ENCODE assay signal across 18 cellular contexts in genomic region chr6:163630575-163630974, GRCh38.
DNase-seq lines count a peak whose midpoint lies in the region; ATAC-seq and TF ChIP-seq lines count a peak whose summit lies in the region.
"Had no signal": no experiment of that assay in that cellular context is flagged by ENCODE, and none has a peak within 500 bp of the region (broad histone marks: within the 10 kb centered on the region; RNA-seq: fewer than 3 reads in every experiment).

No MANE protein-coding gene starts in this region.

- peak overlapping the region; percentile 57 for H2BK15ac ChIP-seq in neuronal stem cell (ENCODE audit: low read length)

- no peak overlapping the region for H2BK12ac ChIP-seq in neuronal stem cell (ENCODE audit: low read length)

- H3K18ac ChIP-seq in neuronal stem cell (ENCODE audit: low read length), result peak overlapping the region; percentile 67

- no peak overlapping the region for H3K4me2 ChIP-seq in neuronal stem cell (ENCODE audit: insufficient read depth, low read length, poor library complexity, severe bottlenecking)
- H3K4me2 ChIP-seq: GM23338 had no signal

- H3K9me3 ChIP-seq in right cardiac atrium (ENCODE audit: control insufficient read depth, low read length) (peaks cover 2% of the 10 kb centered on the region), neuronal stem cell (replicated peaks in 1 of 2; ENCODE audit: control insufficient read depth in 2 of 2, insufficient read depth in 1 of 2, low read depth in 1 of 2, low read length in 2 of 2) (peaks cover 8 to 32% of the 10 kb centered on the region in 2 donors)
- H3K9me3 ChIP-seq: BE2C had no signal

- peak overlapping the region; percentile 11 for H3K23ac ChIP-seq in neuronal stem cell (ENCODE audit: low read depth, low read length, poor library complexity)

- no peak overlapping the region for H3K4ac ChIP-seq in neuronal stem cell (ENCODE audit: low read length)

- peak overlapping the region; percentile 27 for H2BK5ac ChIP-seq in neuronal stem cell (ENCODE audit: low read length)

- no peak overlapping the region for H3K9ac ChIP-seq in neuronal stem cell (ENCODE audit: low read depth, low read length, poor library complexity)

- H3K27ac ChIP-seq in right cardiac atrium (ENCODE audit: low read length), result no peak overlapping the region
- H3K27ac ChIP-seq in neuronal stem cell (replicated peaks; ENCODE audit: low read length), result no peak overlapping the region

- no peak for ATAC-seq in right cardiac atrium
- ATAC-seq in HG02610 (IDR thresholded peaks at IDR 0.05; ENCODE audit: unreplicated experiment), result no peak
- no peak for ATAC-seq in GM19395 (IDR thresholded peaks at IDR 0.05; ENCODE audit: unreplicated experiment)
- ATAC-seq: GM23338, HCT116 had no signal

- peak overlapping the region; percentile 65 for H2AK5ac ChIP-seq in neuronal stem cell (ENCODE audit: low read depth, low read length)

- no peak overlapping the region for H4K8ac ChIP-seq in neuronal stem cell (ENCODE audit: low read depth, low read length)

- no peaks in the 10 kb centered on the region for H3K36me3 ChIP-seq in neuronal stem cell (replicated peaks in 1 of 2; ENCODE audit: control insufficient read depth in 2 of 2, insufficient read depth in 2 of 2, low read length in 2 of 2)
- H3K36me3 ChIP-seq: BE2C had no signal

- DNase-seq in cardiac septum (ENCODE audit: low spot score) (peak; percentile 26), right cardiac atrium (no peak), choroid plexus epithelial cell (ENCODE audit: low read depth) (peak; percentile 5), neuronal stem cell (ENCODE audit: low spot score) (no peak), DMS153 treated with DMSO at 0.1 percent for 48 hours (lab: John Stamatoyannopoulos, UW; ENCODE audit: unreplicated experiment) (no peak)
- DNase-seq: 8988T; BE2C; C1 segment of cervical spinal cord; CD4-positive, CD25-positive, alpha-beta regulatory T cell; CD8-positive, alpha-beta memory T cell; COR-L47; DMS 273 treated with DMSO at 0.1 percent for 48 hours; H7; HFFc6 had no signal

- no peak overlapping the region for H2BK120ac ChIP-seq in neuronal stem cell (ENCODE audit: low read depth, low read length)

- no peaks in the 10 kb centered on the region for H3K79me1 ChIP-seq in neuronal stem cell (ENCODE audit: low read depth, low read length)

- H3K4me3 ChIP-seq in right cardiac atrium (ENCODE audit: low read length), result no peak overlapping the region
- no peak overlapping the region for H3K4me3 ChIP-seq in choroid plexus epithelial cell (ENCODE audit: low read depth, low read length)
- no peak overlapping the region for H3K4me3 ChIP-seq in neuronal stem cell (ENCODE audit: low read length in 2 of 2)
- H3K4me3 ChIP-seq: GM23338 had no signal

- H3K4me1 ChIP-seq in right cardiac atrium (ENCODE audit: control insufficient read depth, insufficient read depth, low read length) (no peaks in the 10 kb centered on the region), neuronal stem cell (ENCODE audit: control insufficient read depth in 2 of 2, insufficient read depth in 1 of 2, low read depth in 1 of 2, low read length in 2 of 2) (peaks cover 0 to 2% of the 10 kb centered on the region in 2 donors)
- H3K4me1 ChIP-seq: BE2C had no signal

- intact Hi-C loops in cardiac septum (cut with DNase I) (no loop called here), right cardiac atrium (cut with DNase I) (no loop called here)

- no peak overlapping the region for H3K14ac ChIP-seq in neuronal stem cell (ENCODE audit: low read length)

- no peak overlapping the region for H4K91ac ChIP-seq in neuronal stem cell (ENCODE audit: low read depth, low read length, poor library complexity)

- 18% methylated on average over 34 of the region's 34 CpGs for WGBS in right cardiac atrium
- WGBS in neuronal stem cell (ENCODE audit: extremely low coverage in 2 of 2, insufficient read length in 2 of 2, insufficient replicate concordance in 1 of 2), 2 donors, result no CpG with 5 or more reads among the region's 34 CpGs

- H3K27me3 ChIP-seq in right cardiac atrium (ENCODE audit: control insufficient read depth, insufficient read depth), result no peaks in the 10 kb centered on the region
- peaks cover 0 to 2% (median 0%) of the 10 kb centered on the region in 3 experiments for H3K27me3 ChIP-seq in neuronal stem cell (ENCODE audit: control insufficient read depth in 3 of 3, insufficient read depth in 3 of 3, low read depth in 1 of 3, low read length in 3 of 3)
- H3K27me3 ChIP-seq: BE2C had no signal

- no peak for TF ChIP-seq CTCF in choroid plexus epithelial cell (conservative IDR thresholded peaks at IDR 0.05; ENCODE audit: low read depth, low read length)

- no peak overlapping the region for H2AFZ ChIP-seq in neuronal stem cell (ENCODE audit: low read length)

Comparison
In these comparisons a context has a peak if more than half of its experiments do, and no peak if none do; other contexts are left out.
1. DNase-seq: peak in cardiac septum (single experiment) and choroid plexus epithelial cell (single experiment); none in right cardiac atrium (0 of 3), neuronal stem cell (single experiment) and DMS153 treated with DMSO at 0.1 percent for 48 hours (single experiment).